Comparison of ENCODE assay signal across 9 cellular contexts in genomic region chr19:38252935-38253691, GRCh38. TPM values are rescaled to one million over a fixed set of nuclear protein-coding genes. Genes with fewer than 3 reads are reported as not detected.
A peak's percentile ranks its signal among the peaks of the same experiment; 100 is the strongest.
DNase-seq lines count a peak whose midpoint lies in the region; ATAC-seq and TF ChIP-seq lines count a peak whose summit lies in the region.
"Had no signal": no experiment of that assay in that cellular context is flagged by ENCODE, and none has a peak within 500 bp of the region (broad histone marks: within the 10 kb centered on the region; RNA-seq: fewer than 3 reads in every experiment).

No MANE protein-coding gene starts in this region.

- peak overlapping the region; percentile 85 to 97 for H3K27ac ChIP-seq in coronary artery
- H3K27ac ChIP-seq in temporal lobe (ENCODE audit: low read depth, low read length) = peak overlapping the region; percentile 99

- no peaks in the 10 kb centered on the region for H3K9me3 Mint-ChIP-seq in mesothelial cell of epicardium
- no peaks in the 10 kb centered on the region for H3K9me3 Mint-ChIP-seq in effector memory CD8-positive, alpha-beta T cell

- peak overlapping the region; percentile 22 for H3K4me3 Mint-ChIP-seq in mesothelial cell of epicardium
- H3K4me3 Mint-ChIP-seq in effector memory CD8-positive, alpha-beta T cell = no peak overlapping the region

- no peaks in the 10 kb centered on the region for H3K27me3 Mint-ChIP-seq in mesothelial cell of epicardium (ENCODE audit: low read depth)
- peaks cover 26 to 66% of the 10 kb centered on the region in 2 donors for H3K27me3 Mint-ChIP-seq in effector memory CD8-positive, alpha-beta T cell

- H3K27ac Mint-ChIP-seq in mesothelial cell of epicardium = peak overlapping the region; percentile 50
- H3K27ac Mint-ChIP-seq in effector memory CD8-positive, alpha-beta T cell = no peak overlapping the region

- no peak for ATAC-seq in GM18502 (IDR thresholded peaks at IDR 0.05; ENCODE audit: poor library complexity, unreplicated experiment)
- no peak for ATAC-seq in effector memory CD8-positive, alpha-beta T cell (replicated peaks)

- H3K4me3 ChIP-seq in coronary artery = peak overlapping the region; percentile 82

- peaks cover 40% of the 10 kb centered on the region for H3K4me1 Mint-ChIP-seq in mesothelial cell of epicardium
- H3K4me1 Mint-ChIP-seq in effector memory CD8-positive, alpha-beta T cell (ENCODE audit: low read depth in 2 of 2) = peaks cover 0 to 1% of the 10 kb centered on the region in 2 donors

- DNase-seq in NCI-H1694 treated with DMSO at 0.1 percent for 48 hours (lab: John Stamatoyannopoulos, UW) (peak; percentile 85), coronary artery (ENCODE audit: low spot score) (peak; percentile 94), mesothelial cell of epicardium (ENCODE audit: low spot score in 2 of 2, unreplicated experiment in 2 of 2) (no peak), SK-N-DZ (ENCODE audit: low spot score) (no peak), GDM1 (lab: John Stamatoyannopoulos, UW) (no peak)
- DNase-seq in effector memory CD8-positive, alpha-beta T cell = no peak

- H3K36me3 Mint-ChIP-seq in mesothelial cell of epicardium = no peaks in the 10 kb centered on the region
- no peaks in the 10 kb centered on the region for H3K36me3 Mint-ChIP-seq in effector memory CD8-positive, alpha-beta T cell (ENCODE audit: insufficient read depth)

- TF ChIP-seq CTCF in coronary artery (IDR thresholded peaks at IDR 0.05) (no peak), mesothelial cell of epicardium (IDR thresholded peaks at IDR 0.05; ENCODE audit: unreplicated experiment) (no peak)

RNA-seq across cellular contexts. Expression of gene PPP1R14A, which starts 3.1 kb away (rescaled TPM):
- 13.6 to 14.8 TPM (median 13.8 TPM) in 3 replicates for total RNA-seq in mesothelial cell of epicardium
- 1.2 TPM for total RNA-seq in temporal lobe
- 2.0 and 3.5 TPM in 2 replicates for polyA plus RNA-seq in SK-N-DZ (2014; cell fraction: cytosol; rRNA removed)
- polyA plus RNA-seq in SK-N-DZ (2014; cell fraction: nucleus; rRNA removed) = 5.1 and 10.4 TPM in 2 replicates
- total RNA-seq: M059J had no signal

RNA-seq across cellular contexts. Expression of gene SPINT2, which starts 11.3 kb away (rescaled TPM):
- total RNA-seq in mesothelial cell of epicardium = 277 to 312 TPM (median 299 TPM) in 3 replicates
- 60.0 TPM for total RNA-seq in temporal lobe
- polyA plus RNA-seq in SK-N-DZ (2014; cell fraction: cytosol; rRNA removed) = 1.6 and 2.1 TPM in 2 replicates
- 1.4 and 1.8 TPM in 2 replicates for polyA plus RNA-seq in SK-N-DZ (2014; cell fraction: nucleus; rRNA removed)

RNA-seq across cellular contexts. Expression of gene DPF1, which starts 29.1 kb away (rescaled TPM):
- total RNA-seq in mesothelial cell of epicardium (3.9 to 4.2 TPM (median 4.0 TPM) in 3 replicates), temporal lobe (35.4 TPM)
- 30.6 and 40.8 TPM in 2 replicates for polyA plus RNA-seq in SK-N-DZ (2014; cell fraction: cytosol; rRNA removed)
- 50.0 and 51.9 TPM in 2 replicates for polyA plus RNA-seq in SK-N-DZ (2014; cell fraction: nucleus; rRNA removed)

RNA-seq across cellular contexts. Expression of gene C19orf33, which starts 50.9 kb away (rescaled TPM):
- total RNA-seq in mesothelial cell of epicardium = 4.2 to 5.9 TPM (median 4.6 TPM) in 3 replicates
- 1.2 TPM for total RNA-seq in temporal lobe
- not detected in 2 replicates for polyA plus RNA-seq in SK-N-DZ (2014; cell fraction: cytosol; rRNA removed)
- not detected in 2 replicates for polyA plus RNA-seq in SK-N-DZ (2014; cell fraction: nucleus; rRNA removed)
- total RNA-seq: M059J had no signal

Comparison
In these comparisons a context has a peak if more than half of its experiments do, and no peak if none do; other contexts are left out.
1. DNase-seq: peak in NCI-H1694 treated with DMSO at 0.1 percent for 48 hours (single experiment) and coronary artery (single experiment); none in mesothelial cell of epicardium (0 of 2), SK-N-DZ (single experiment), effector memory CD8-positive, alpha-beta T cell (0 of 3) and GDM1 (single experiment).